16 cellular contexts compared by ENCODE assay signal in genomic region chr14:104998801-104999200, GRCh38. TPM values are rescaled to one million over a fixed set of nuclear protein-coding genes. Genes with fewer than 3 reads are reported as not detected.
DNase-seq lines count a peak whose midpoint lies in the region; ATAC-seq and TF ChIP-seq lines count a peak whose summit lies in the region.
"Had no signal": no experiment of that assay in that cellular context is flagged by ENCODE, and none has a peak within 500 bp of the region (broad histone marks: within the 10 kb centered on the region; RNA-seq: fewer than 3 reads in every experiment).

No MANE protein-coding gene starts in this region.

- no peak overlapping the region for H3K4ac ChIP-seq in neuronal stem cell (ENCODE audit: low read length)

- no peak overlapping the region for H2BK120ac ChIP-seq in neuronal stem cell (ENCODE audit: low read depth, low read length)

- H3K4me2 ChIP-seq in neuronal stem cell (ENCODE audit: insufficient read depth, low read length, poor library complexity, severe bottlenecking): no peak overlapping the region
- H3K4me2 ChIP-seq: PC-9 had no signal

- ATAC-seq in activated naive CD8-positive, alpha-beta T cell treated with anti-CD3 and anti-CD28 coated beads, Interleukin-2, amount 10 ng/mL, durations not matched to agents 7 days and 5 days (ENCODE audit: low read depth): no peak
- ATAC-seq in HG02884 (IDR thresholded peaks at IDR 0.05; ENCODE audit: unreplicated experiment): no peak
- no peak for ATAC-seq in HG03045 (IDR thresholded peaks at IDR 0.05; ENCODE audit: unreplicated experiment)
- ATAC-seq: Right ventricle myocardium inferior had no signal

- H3K18ac ChIP-seq in neuronal stem cell (ENCODE audit: low read length): peak overlapping the region; percentile 91

- no peaks in the 10 kb centered on the region for H3K27me3 ChIP-seq in neuronal stem cell (ENCODE audit: control insufficient read depth in 3 of 3, insufficient read depth in 3 of 3, low read depth in 1 of 3, low read length in 3 of 3)

- peak; percentile 25 for DNase-seq in activated naive CD8-positive, alpha-beta T cell treated with anti-CD3 and anti-CD28 coated beads, Interleukin-2, amount 10 ng/mL, durations not matched to agents 7 days and 5 days
- no peak for DNase-seq in activated naive CD8-positive, alpha-beta T cell treated with anti-CD3 and anti-CD28 coated beads for 36 hours
- DNase-seq in NCI-H2081 treated with DMSO at 0.1 percent for 48 hours (lab: John Stamatoyannopoulos, UW) (peak; percentile 24), RWPE1 (ENCODE audit: low spot score) (no peak), neuronal stem cell (ENCODE audit: low spot score) (no peak), MCF 10A (ENCODE audit: unreplicated experiment) (no peak)
- DNase-seq: DND-41, GDM1, GOT3, KBM-7, NCI-H2107, PC-9, T-helper 2 cell had no signal

- BruUV-seq in MCF 10A (replicated peaks; lab: Mats Ljungman, UMichigan): no TSS peak

- H2AK5ac ChIP-seq in neuronal stem cell (ENCODE audit: low read depth, low read length): no peak overlapping the region

- no peaks in the 10 kb centered on the region for H3K27me3 Mint-ChIP-seq in activated naive CD8-positive, alpha-beta T cell treated with anti-CD3 and anti-CD28 coated beads, Interleukin-2, amount 10 ng/mL, durations not matched to agents 7 days and 5 days
- no peaks in the 10 kb centered on the region for H3K27me3 Mint-ChIP-seq in activated naive CD8-positive, alpha-beta T cell treated with anti-CD3 and anti-CD28 coated beads for 36 hours
- no peaks in the 10 kb centered on the region for H3K27me3 Mint-ChIP-seq in MCF 10A (ENCODE audit: insufficient read depth, unreplicated experiment)

- peak overlapping the region in 1 of 2 donors; percentile 55 for H3K4me3 ChIP-seq in neuronal stem cell (ENCODE audit: low read length in 2 of 2)
- H3K4me3 ChIP-seq: PC-9 had no signal

- H3K9me3 Mint-ChIP-seq in activated naive CD8-positive, alpha-beta T cell treated with anti-CD3 and anti-CD28 coated beads, Interleukin-2, amount 10 ng/mL, durations not matched to agents 7 days and 5 days: peaks cover 2% of the 10 kb centered on the region
- no peaks in the 10 kb centered on the region for H3K9me3 Mint-ChIP-seq in activated naive CD8-positive, alpha-beta T cell treated with anti-CD3 and anti-CD28 coated beads for 36 hours
- no peaks in the 10 kb centered on the region for H3K9me3 Mint-ChIP-seq in MCF 10A (ENCODE audit: unreplicated experiment)

- peaks cover 11 to 28% of the 10 kb centered on the region in 2 donors for H3K36me3 ChIP-seq in neuronal stem cell (replicated peaks in 1 of 2; ENCODE audit: control insufficient read depth in 2 of 2, insufficient read depth in 2 of 2, low read length in 2 of 2)

- no peak overlapping the region for H3K9ac ChIP-seq in neuronal stem cell (ENCODE audit: low read depth, low read length, poor library complexity)

- intact Hi-C loops in MCF 10A (cut with micrococcal nuclease): no loop called here

- CTCF ChIA-PET in RWPE1 (lab: Yijun Ruan, JAX) (interaction anchor here (0.5 to 0.6 kb wide), 3 partner anchors 12 to 1567 kb away, joined by 3 to 5 read pairs (median 3); no protein-coding TSS in a partner anchor), MCF 10A (lab: Yijun Ruan, JAX) (interaction anchor here (0.6 to 0.7 kb wide), 2 partner anchors 18 to 305 kb away, joined by 3 read pairs; no protein-coding TSS in a partner anchor)

- H2BK15ac ChIP-seq in neuronal stem cell (ENCODE audit: low read length): no peak overlapping the region

- H2BK12ac ChIP-seq in neuronal stem cell (ENCODE audit: low read length): no peak overlapping the region

- H4K91ac ChIP-seq in neuronal stem cell (ENCODE audit: low read depth, low read length, poor library complexity): no peak overlapping the region

- no peaks in the 10 kb centered on the region for H3K4me1 ChIP-seq in neuronal stem cell (ENCODE audit: control insufficient read depth in 2 of 2, insufficient read depth in 1 of 2, low read depth in 1 of 2, low read length in 2 of 2)

- peak overlapping the region; percentile 70 for H3K27ac ChIP-seq in RWPE1
- no peak overlapping the region for H3K27ac ChIP-seq in neuronal stem cell (replicated peaks; ENCODE audit: low read length)
- H3K27ac ChIP-seq: PC-9 had no signal

- peaks cover 10% of the 10 kb centered on the region for H3K36me3 Mint-ChIP-seq in activated naive CD8-positive, alpha-beta T cell treated with anti-CD3 and anti-CD28 coated beads, Interleukin-2, amount 10 ng/mL, durations not matched to agents 7 days and 5 days
- peaks cover 3% of the 10 kb centered on the region for H3K36me3 Mint-ChIP-seq in activated naive CD8-positive, alpha-beta T cell treated with anti-CD3 and anti-CD28 coated beads for 36 hours
- H3K36me3 Mint-ChIP-seq in MCF 10A (ENCODE audit: insufficient read depth, unreplicated experiment): peaks cover 6% of the 10 kb centered on the region

- H2BK5ac ChIP-seq in neuronal stem cell (ENCODE audit: low read length): no peak overlapping the region

- no peak overlapping the region for H4K8ac ChIP-seq in neuronal stem cell (ENCODE audit: low read depth, low read length)

- H3K4me1 Mint-ChIP-seq in activated naive CD8-positive, alpha-beta T cell treated with anti-CD3 and anti-CD28 coated beads, Interleukin-2, amount 10 ng/mL, durations not matched to agents 7 days and 5 days: no peaks in the 10 kb centered on the region
- H3K4me1 Mint-ChIP-seq in activated naive CD8-positive, alpha-beta T cell treated with anti-CD3 and anti-CD28 coated beads for 36 hours: no peaks in the 10 kb centered on the region
- H3K4me1 Mint-ChIP-seq in MCF 10A (ENCODE audit: insufficient read depth, unreplicated experiment): no peaks in the 10 kb centered on the region

- H3K14ac ChIP-seq in neuronal stem cell (ENCODE audit: low read length): no peak overlapping the region

- no peak overlapping the region for H2AFZ ChIP-seq in neuronal stem cell (ENCODE audit: low read length)
- H2AFZ ChIP-seq: PC-9 had no signal

- no CpG with 5 or more reads among the region's 5 CpGs for WGBS in neuronal stem cell (ENCODE audit: extremely low coverage in 2 of 2, insufficient read length in 2 of 2, insufficient replicate concordance in 1 of 2), 2 donors

- peak overlapping the region; percentile 85 for H3K23ac ChIP-seq in neuronal stem cell (ENCODE audit: low read depth, low read length, poor library complexity)

- H3K27ac Mint-ChIP-seq in activated naive CD8-positive, alpha-beta T cell treated with anti-CD3 and anti-CD28 coated beads, Interleukin-2, amount 10 ng/mL, durations not matched to agents 7 days and 5 days: no peak overlapping the region
- no peak overlapping the region for H3K27ac Mint-ChIP-seq in activated naive CD8-positive, alpha-beta T cell treated with anti-CD3 and anti-CD28 coated beads for 36 hours
- no peak overlapping the region for H3K27ac Mint-ChIP-seq in MCF 10A (ENCODE audit: low read depth, unreplicated experiment)

- H3K79me1 ChIP-seq in neuronal stem cell (ENCODE audit: low read depth, low read length): peaks cover 11% of the 10 kb centered on the region

- TF ChIP-seq CTCF in RWPE1 (conservative IDR thresholded peaks at IDR 0.05; ENCODE audit: low read depth) (no peak), MCF 10A (IDR thresholded peaks at IDR 0.05; ENCODE audit: unreplicated experiment) (no peak)

- POLR2A ChIA-PET in activated naive CD8-positive, alpha-beta T cell treated with anti-CD3 and anti-CD28 coated beads, Interleukin-2, amount 10 ng/mL, durations not matched to agents 7 days and 5 days (lab: Charles Lee): interaction anchor here (0.7 to 1.3 kb wide), 2 partner anchors 21 to 199 kb away, joined by 3 to 5 read pairs; no protein-coding TSS in a partner anchor
- POLR2A ChIA-PET in RWPE1 (lab: Yijun Ruan, JAX; ENCODE audit: low non-redundant PET): no interaction called here
- POLR2A ChIA-PET in MCF 10A (lab: Yijun Ruan, JAX): interaction anchor here (0.9 to 1.0 kb wide), 2 partner anchors 21 to 89 kb away, joined by 3 to 5 read pairs; no protein-coding TSS in a partner anchor

- no peak overlapping the region for H3K4me3 Mint-ChIP-seq in activated naive CD8-positive, alpha-beta T cell treated with anti-CD3 and anti-CD28 coated beads, Interleukin-2, amount 10 ng/mL, durations not matched to agents 7 days and 5 days
- H3K4me3 Mint-ChIP-seq in activated naive CD8-positive, alpha-beta T cell treated with anti-CD3 and anti-CD28 coated beads for 36 hours: no peak overlapping the region
- H3K4me3 Mint-ChIP-seq in MCF 10A (ENCODE audit: unreplicated experiment): no peak overlapping the region

- H3K9me3 ChIP-seq in neuronal stem cell (replicated peaks in 1 of 2; ENCODE audit: control insufficient read depth in 2 of 2, insufficient read depth in 1 of 2, low read depth in 1 of 2, low read length in 2 of 2): no peaks in the 10 kb centered on the region

RNA-seq across cellular contexts. Expression of gene CLBA1, which starts 13.2 kb away (rescaled TPM):
- 1 to 10 TPM; 1.2 TPM for total RNA-seq in activated naive CD8-positive, alpha-beta T cell treated with anti-CD3 and anti-CD28 coated beads, Interleukin-2, amount 10 ng/mL, durations not matched to agents 7 days and 5 days
- total RNA-seq in activated naive CD8-positive, alpha-beta T cell treated with anti-CD3 and anti-CD28 coated beads for 36 hours: 1 to 10 TPM; 1.5 to 1.9 TPM
- polyA plus RNA-seq in neuronal stem cell (2013, experiment 1 of 2): 6.1 TPM
- 6.0 TPM for polyA plus RNA-seq in neuronal stem cell (2013, experiment 2 of 2)
- 20.3 and 24.3 TPM in 2 replicates for total RNA-seq in MCF 10A (2022)

RNA-seq across cellular contexts. Expression of gene AHNAK2, which starts 20.6 kb away (rescaled TPM):
- total RNA-seq in activated naive CD8-positive, alpha-beta T cell treated with anti-CD3 and anti-CD28 coated beads, Interleukin-2, amount 10 ng/mL, durations not matched to agents 7 days and 5 days: under 1 TPM; 0.06 TPM
- under 1 TPM in 1 of 2 experiments, not detected in 1; 0.02 TPM for total RNA-seq in activated naive CD8-positive, alpha-beta T cell treated with anti-CD3 and anti-CD28 coated beads for 36 hours
- 0.43 TPM for polyA plus RNA-seq in neuronal stem cell (2013, experiment 1 of 2)
- 0.46 TPM for polyA plus RNA-seq in neuronal stem cell (2013, experiment 2 of 2)
- total RNA-seq in MCF 10A (2022): 218 and 286 TPM in 2 replicates

RNA-seq across cellular contexts. Expression of gene CDCA4, which starts 22.1 kb away (rescaled TPM):
- total RNA-seq in activated naive CD8-positive, alpha-beta T cell treated with anti-CD3 and anti-CD28 coated beads, Interleukin-2, amount 10 ng/mL, durations not matched to agents 7 days and 5 days: 10 to 100 TPM; 51.7 to 53.3 TPM
- 10 to 100 TPM; 89.7 to 89.8 TPM for total RNA-seq in activated naive CD8-positive, alpha-beta T cell treated with anti-CD3 and anti-CD28 coated beads for 36 hours
- 46.0 TPM for polyA plus RNA-seq in neuronal stem cell (2013, experiment 1 of 2)
- 45.5 TPM for polyA plus RNA-seq in neuronal stem cell (2013, experiment 2 of 2)
- total RNA-seq in MCF 10A (2022): 29.3 and 33.0 TPM in 2 replicates

Comparison
In these comparisons a context has a peak if more than half of its experiments do, and no peak if none do; other contexts are left out.
1. DNase-seq: peak in activated naive CD8-positive, alpha-beta T cell treated with anti-CD3 and anti-CD28 coated beads, Interleukin-2, amount 10 ng/mL, durations not matched to agents 7 days and 5 days (single experiment) and NCI-H2081 treated with DMSO at 0.1 percent for 48 hours (single experiment); none in activated naive CD8-positive, alpha-beta T cell treated with anti-CD3 and anti-CD28 coated beads for 36 hours (single experiment), RWPE1 (single experiment), neuronal stem cell (single experiment) and MCF 10A (single experiment).
2. RNA of gene AHNAK2, which starts 20.6 kb away (total RNA-seq): 218 to 286 TPM in MCF 10A; 0.06 TPM in activated naive CD8-positive, alpha-beta T cell treated with anti-CD3 and anti-CD28 coated beads, Interleukin-2, amount 10 ng/mL, durations not matched to agents 7 days and 5 days and 0.02 TPM in activated naive CD8-positive, alpha-beta T cell treated with anti-CD3 and anti-CD28 coated beads for 36 hours; every median in the first group is over 100 times any median in the second.